Comparison of ENCODE assay signal across 15 cellular contexts in the genomic region with DNA sequence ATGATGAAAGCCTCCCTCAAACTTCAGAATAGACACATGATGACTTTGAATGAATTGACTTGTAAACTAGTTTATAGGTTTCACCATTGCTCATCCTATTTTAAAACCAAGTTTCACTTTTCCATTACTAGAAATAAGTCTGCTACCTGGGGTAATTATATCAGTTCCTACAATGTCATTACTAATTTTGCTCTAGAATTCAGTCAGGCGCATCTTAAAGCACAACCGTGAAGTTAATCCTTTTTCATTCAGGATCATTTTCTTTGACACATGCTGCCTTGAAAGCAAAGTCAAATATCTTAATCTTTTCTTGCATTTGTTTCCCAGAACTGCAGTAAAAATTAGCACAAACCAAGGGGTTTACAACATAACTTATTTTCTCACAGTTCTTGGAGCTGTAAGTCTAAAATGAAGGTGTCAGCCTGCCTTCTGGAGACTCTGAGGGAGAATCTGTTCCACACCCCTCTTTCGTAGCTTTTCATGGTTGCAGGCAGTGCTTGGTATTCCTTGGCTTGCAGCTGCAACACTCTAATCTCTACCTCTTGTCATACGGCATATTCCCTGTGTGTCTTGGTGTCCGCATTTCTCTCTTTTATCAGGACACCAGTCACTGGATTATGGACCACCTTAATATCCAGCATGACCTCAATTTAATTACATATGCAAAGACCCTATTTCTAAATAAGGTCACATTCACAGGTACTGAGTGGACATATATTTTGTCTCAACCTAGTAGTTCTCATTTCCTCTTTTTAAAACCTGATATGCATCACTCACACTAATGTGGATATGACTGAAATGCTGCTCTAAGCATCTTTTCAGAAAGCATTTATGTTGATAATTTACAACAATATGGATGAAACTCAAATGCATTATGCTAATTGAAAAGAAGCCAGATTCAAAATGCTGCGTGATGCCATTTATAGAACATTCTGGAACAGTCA.
A peak's percentile ranks its signal among the peaks of the same experiment; 100 is the strongest.
DNase-seq lines count a peak whose midpoint lies in the region; ATAC-seq lines count a peak whose summit lies in the region.
"Had no signal": no experiment of that assay in that cellular context is flagged by ENCODE, and none has a peak within 500 bp of the region (broad histone marks: within the 10 kb centered on the region; RNA-seq: fewer than 3 reads in every experiment).

No MANE protein-coding gene starts in this region.

- DNase-seq in superior temporal gyrus (ENCODE audit: extremely low spot score), result peak; percentile 38
- DNase-seq in cerebellum (ENCODE audit: low spot score), result no peak
- DNase-seq in activated T-cell treated with anti-CD3 and anti-CD28 coated beads for 4 hours, result no peak
- DNase-seq in KG1 (lab: John Stamatoyannopoulos, UW), result no peak
- DNase-seq: activated CD4-positive, alpha-beta T cell treated with anti-CD3 and anti-CD28 coated beads, Interleukin-2, amount 50 U/mL, for 1 hour; GOT3; NCI-H2081; NCI-H524 treated with DMSO at 0.1 percent for 48 hours; stimulated activated CD4-positive, alpha-beta T cell treated with anti-CD3 and anti-CD28 coated beads, Interleukin-4, amount 100 ng/mL, for 4 hours; stimulated activated CD8-positive, alpha-beta memory T cell treated with anti-CD3 and anti-CD28 coated beads, Interleukin-4, amount 100 ng/mL, for 48 hours had no signal

- ATAC-seq in GM18868 (IDR thresholded peaks at IDR 0.05; ENCODE audit: unreplicated experiment) (peak; percentile 90), GM21786 (IDR thresholded peaks at IDR 0.05; ENCODE audit: unreplicated experiment) (peak; percentile 63), HG03520 (IDR thresholded peaks at IDR 0.05; ENCODE audit: unreplicated experiment) (peak; percentile 90)
- ATAC-seq: activated naive CD4-positive, alpha-beta T cell treated with anti-CD3 and anti-CD28 coated beads, Interleukin-2, amount 50 U/mL, for 72 hours; SK-N-SH treated with all-trans-retinoic acid at 6 μM for 48 hours had no signal
